ENCODE assay signal across 14 cellular contexts in the genomic region with DNA sequence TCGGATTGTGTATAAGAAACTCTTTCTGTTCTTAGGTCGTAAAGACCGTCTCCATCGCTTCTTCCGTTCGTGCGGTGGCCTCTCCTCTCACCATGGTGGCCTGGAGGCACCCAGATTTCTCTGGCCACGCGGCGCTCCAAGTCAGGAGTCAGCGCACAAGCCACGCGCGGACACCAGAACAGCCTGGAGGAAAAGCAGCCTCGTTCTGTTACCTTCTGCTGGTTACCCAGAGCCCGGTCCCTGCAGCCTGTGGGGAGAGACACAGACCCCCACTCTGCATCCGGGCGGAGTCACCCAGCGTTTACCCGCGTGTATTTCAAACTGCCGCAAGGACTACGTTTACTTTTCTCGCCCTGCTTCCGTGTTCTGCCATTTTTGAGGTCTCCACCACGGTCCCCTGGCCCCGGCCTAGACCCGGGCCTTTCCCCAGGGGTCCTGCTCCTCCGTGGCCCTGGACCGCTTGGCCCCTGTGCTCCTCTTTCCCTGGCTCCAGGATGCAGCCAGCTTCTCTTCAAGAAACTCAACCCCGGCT.
DNase-seq lines count a peak whose midpoint lies in the region; ATAC-seq and TF ChIP-seq lines count a peak whose summit lies in the region.
"Had no signal": no experiment of that assay in that cellular context is flagged by ENCODE, and none has a peak within 500 bp of the region (broad histone marks: within the 10 kb centered on the region; RNA-seq: fewer than 3 reads in every experiment).

No MANE protein-coding gene starts in this region.

- H3K79me2 ChIP-seq in neural progenitor cell (ENCODE audit: low read depth): no peaks in the 10 kb centered on the region
- H3K79me2 ChIP-seq: hepatocyte had no signal

- WGBS in thymus: 81% methylated on average over 31 of the region's 31 CpGs

- H2AFZ ChIP-seq in neural progenitor cell (replicated peaks): no peak overlapping the region
- H2AFZ ChIP-seq: hepatocyte had no signal

- H3K9me3 Mint-ChIP-seq in chondrocyte (ENCODE audit: low read depth): no peaks in the 10 kb centered on the region
- no peaks in the 10 kb centered on the region for H3K9me3 Mint-ChIP-seq in naive thymus-derived CD4-positive, alpha-beta T cell
- no peaks in the 10 kb centered on the region for H3K9me3 Mint-ChIP-seq in neural progenitor cell
- H3K9me3 Mint-ChIP-seq: IgD-negative memory B cell had no signal

- no peak overlapping the region for H3K9ac ChIP-seq in neural progenitor cell

- POLR2A ChIA-PET in naive thymus-derived CD4-positive, alpha-beta T cell (lab: Charles Lee): no interaction called here

- DNase-seq in activated effector memory CD4-positive, alpha-beta T cell treated with anti-CD3 and anti-CD28 coated beads, Interleukin-2, amount 50 U/mL, for 16 hours: peak; percentile 50
- DNase-seq in activated effector memory CD4-positive, alpha-beta T cell treated with Interleukin-2 at 50 U/mL for 16 hours: no peak
- DNase-seq in chondrocyte (ENCODE audit: low spot score): peak; percentile 83
- no peak for DNase-seq in naive thymus-derived CD4-positive, alpha-beta T cell
- DNase-seq in ACHN: no peak
- DNase-seq in neural progenitor cell (ENCODE audit: low spot score): no peak
- DNase-seq in DMS114 treated with DMSO at 0.1 percent for 48 hours (lab: John Stamatoyannopoulos, UW; ENCODE audit: unreplicated experiment): no peak
- DNase-seq: DMS53, HCEC 1CT, NCI-H146, NCI-H748 treated with DMSO at 0.1 percent for 48 hours had no signal

- H3K36me3 ChIP-seq in naive thymus-derived CD4-positive, alpha-beta T cell (ENCODE audit: control insufficient read depth in 2 of 3, insufficient read depth in 3 of 3, low read length in 3 of 3): no peaks in the 10 kb centered on the region
- H3K36me3 ChIP-seq in thymus (ENCODE audit: control insufficient read depth, insufficient read depth) (no peaks in the 10 kb centered on the region), neural progenitor cell (no peaks in the 10 kb centered on the region)

- no peaks in the 10 kb centered on the region for H3K9me3 ChIP-seq in naive thymus-derived CD4-positive, alpha-beta T cell (ENCODE audit: control insufficient read depth in 2 of 3, low read length in 3 of 3)
- H3K9me3 ChIP-seq in thymus (ENCODE audit: control insufficient read depth) (no peaks in the 10 kb centered on the region), neural progenitor cell (ENCODE audit: low read depth) (no peaks in the 10 kb centered on the region)

- no peaks in the 10 kb centered on the region for H3K27me3 ChIP-seq in naive thymus-derived CD4-positive, alpha-beta T cell (ENCODE audit: control insufficient read depth in 2 of 2, insufficient read depth in 2 of 2, low read length in 2 of 2)
- H3K27me3 ChIP-seq in thymus (ENCODE audit: control insufficient read depth, insufficient read depth) (peaks cover 2% of the 10 kb centered on the region), neural progenitor cell (no peaks in the 10 kb centered on the region)

- H4K20me1 ChIP-seq in neural progenitor cell (ENCODE audit: low read depth): no peaks in the 10 kb centered on the region

- no peak overlapping the region for H3K27ac ChIP-seq in naive thymus-derived CD4-positive, alpha-beta T cell (ENCODE audit: low read depth, low read length)
- H3K27ac ChIP-seq in thymus (ENCODE audit: low read depth): no peak overlapping the region
- no peak overlapping the region for H3K27ac ChIP-seq in neural progenitor cell
- H3K27ac ChIP-seq: hepatocyte had no signal

- H3K4me1 ChIP-seq in naive thymus-derived CD4-positive, alpha-beta T cell (ENCODE audit: control insufficient read depth in 2 of 2, insufficient read depth in 2 of 2, low read length in 2 of 2): no peaks in the 10 kb centered on the region
- H3K4me1 ChIP-seq in thymus (ENCODE audit: control insufficient read depth, insufficient read depth, low read length) (no peaks in the 10 kb centered on the region), neural progenitor cell (no peaks in the 10 kb centered on the region)

- CTCF ChIA-PET in naive thymus-derived CD4-positive, alpha-beta T cell (lab: Charles Lee): no interaction called here

- no peak for TF ChIP-seq CTCF in chondrocyte (IDR thresholded peaks at IDR 0.05)
- no peak for TF ChIP-seq CTCF in neural progenitor cell (IDR thresholded peaks at IDR 0.05)

- H3K36me3 Mint-ChIP-seq in chondrocyte (ENCODE audit: low read depth) (no peaks in the 10 kb centered on the region), neural progenitor cell (no peaks in the 10 kb centered on the region)
- peaks cover 0 to 3% (median 0%) of the 10 kb centered on the region in 5 donors for H3K36me3 Mint-ChIP-seq in naive thymus-derived CD4-positive, alpha-beta T cell

- ATAC-seq in naive thymus-derived CD4-positive, alpha-beta T cell: no peak

- in situ Hi-C loops in ACHN (cut with HindIII; ENCODE audit: low pct_ligation_motif_present, low pct_unique_long_range_greater_than_20kb, low sequenced_read_pairs): no loop called here

- H3K27me3 Mint-ChIP-seq in chondrocyte (ENCODE audit: low read depth) (peaks cover 15% of the 10 kb centered on the region), neural progenitor cell (ENCODE audit: insufficient read depth, low read depth) (peaks cover 2% of the 10 kb centered on the region)
- H3K27me3 Mint-ChIP-seq in naive thymus-derived CD4-positive, alpha-beta T cell: peaks cover 0 to 18% (median 0%) of the 10 kb centered on the region in 5 donors
- H3K27me3 Mint-ChIP-seq: IgD-negative memory B cell had no signal

- H3K4me1 Mint-ChIP-seq in chondrocyte (ENCODE audit: low read depth): peaks cover 14% of the 10 kb centered on the region
- peaks cover 0 to 6% (median 0%) of the 10 kb centered on the region in 7 donors for H3K4me1 Mint-ChIP-seq in naive thymus-derived CD4-positive, alpha-beta T cell
- peaks cover 4% of the 10 kb centered on the region for H3K4me1 Mint-ChIP-seq in neural progenitor cell

- no peak overlapping the region for H3K4me2 ChIP-seq in neural progenitor cell
- H3K4me2 ChIP-seq: hepatocyte had no signal

- peak overlapping the region; percentile 39 for H3K4me3 ChIP-seq in naive thymus-derived CD4-positive, alpha-beta T cell (ENCODE audit: low read length)
- H3K4me3 ChIP-seq in thymus (ENCODE audit: low read length): peak overlapping the region; percentile 43
- H3K4me3 ChIP-seq in neural progenitor cell: no peak overlapping the region
- H3K4me3 ChIP-seq: hepatocyte had no signal

- intact Hi-C loops in naive thymus-derived CD4-positive, alpha-beta T cell (cut with micrococcal nuclease): no loop called here

- H3K27ac Mint-ChIP-seq in chondrocyte (ENCODE audit: unreplicated experiment) (no peak overlapping the region), neural progenitor cell (no peak overlapping the region)
- no peak overlapping the region for H3K27ac Mint-ChIP-seq in naive thymus-derived CD4-positive, alpha-beta T cell
- H3K27ac Mint-ChIP-seq: IgD-negative memory B cell had no signal

- H3F3A ChIP-seq in neural progenitor cell (ENCODE audit: low read depth): no peaks in the 10 kb centered on the region

- peak overlapping the region; percentile 29 for H3K4me3 Mint-ChIP-seq in chondrocyte (ENCODE audit: unreplicated experiment)
- H3K4me3 Mint-ChIP-seq in naive thymus-derived CD4-positive, alpha-beta T cell: peak overlapping the region in 5 of 10 donors; percentile 21 to 92 (median 86)
- H3K4me3 Mint-ChIP-seq in neural progenitor cell: no peak overlapping the region

Comparison
In these comparisons a context has a peak if more than half of its experiments do, and no peak if none do; other contexts are left out.
1. DNase-seq: peak in activated effector memory CD4-positive, alpha-beta T cell treated with anti-CD3 and anti-CD28 coated beads, Interleukin-2, amount 50 U/mL, for 16 hours (single experiment) and chondrocyte (single experiment); none in activated effector memory CD4-positive, alpha-beta T cell treated with Interleukin-2 at 50 U/mL for 16 hours (single experiment), naive thymus-derived CD4-positive, alpha-beta T cell (0 of 9), ACHN (single experiment), neural progenitor cell (single experiment) and DMS114 treated with DMSO at 0.1 percent for 48 hours (single experiment).